In the genomic region with DNA sequence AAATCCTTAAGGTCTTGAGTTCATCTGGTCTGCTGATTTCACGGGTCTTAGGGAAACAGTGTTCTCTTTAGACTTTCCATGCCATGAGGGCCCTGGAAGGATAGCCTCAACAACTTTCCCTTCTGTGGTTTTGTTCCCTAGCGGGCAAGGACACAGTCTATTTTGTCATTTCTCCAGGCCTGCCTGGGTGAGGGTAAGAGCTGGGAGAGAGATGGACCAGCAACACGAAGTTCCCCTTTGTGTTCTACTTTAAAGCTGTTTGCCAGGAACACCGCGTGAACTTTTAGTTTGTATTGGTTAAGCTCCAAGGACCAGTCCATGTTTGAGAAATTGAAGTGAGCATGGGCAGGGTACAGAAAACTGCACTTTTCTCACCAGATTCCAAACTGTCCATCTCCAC, we compare ENCODE assay signal across 2 cellular contexts.
TF ChIP-seq lines count a peak whose summit lies in the region.

No MANE protein-coding gene starts in this region.

TF ChIP-seq in IMR-90, 13 proteins besides CTCF, POLR2A, EP300 and RAD21:
- TF ChIP-seq, protein P1, sequence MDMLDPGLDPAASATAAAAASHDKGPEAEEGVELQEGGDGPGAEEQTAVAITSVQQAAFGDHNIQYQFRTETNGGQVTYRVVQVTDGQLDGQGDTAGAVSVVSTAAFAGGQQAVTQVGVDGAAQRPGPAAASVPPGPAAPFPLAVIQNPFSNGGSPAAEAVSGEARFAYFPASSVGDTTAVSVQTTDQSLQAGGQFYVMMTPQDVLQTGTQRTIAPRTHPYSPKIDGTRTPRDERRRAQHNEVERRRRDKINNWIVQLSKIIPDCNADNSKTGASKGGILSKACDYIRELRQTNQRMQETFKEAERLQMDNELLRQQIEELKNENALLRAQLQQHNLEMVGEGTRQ (IDR thresholded peaks at IDR 0.05; ENCODE audit: low read depth, low read length) = no peak
- TF ChIP-seq NFE2L2 (IDR thresholded peaks at IDR 0.05; ENCODE audit: low read depth, low read length) (no peak), RCOR1 (IDR thresholded peaks at IDR 0.05; ENCODE audit: insufficient replicate concordance, low read length) (no peak), BHLHE40 (IDR thresholded peaks at IDR 0.05; ENCODE audit: low read depth, low read length) (no peak), MXI1 (IDR thresholded peaks at IDR 0.05; ENCODE audit: borderline replicate concordance, low read depth, low read length) (no peak), CHD1 (IDR thresholded peaks at IDR 0.05; ENCODE audit: low read depth, low read length) (no peak)
- TF ChIP-seq, protein P2, sequence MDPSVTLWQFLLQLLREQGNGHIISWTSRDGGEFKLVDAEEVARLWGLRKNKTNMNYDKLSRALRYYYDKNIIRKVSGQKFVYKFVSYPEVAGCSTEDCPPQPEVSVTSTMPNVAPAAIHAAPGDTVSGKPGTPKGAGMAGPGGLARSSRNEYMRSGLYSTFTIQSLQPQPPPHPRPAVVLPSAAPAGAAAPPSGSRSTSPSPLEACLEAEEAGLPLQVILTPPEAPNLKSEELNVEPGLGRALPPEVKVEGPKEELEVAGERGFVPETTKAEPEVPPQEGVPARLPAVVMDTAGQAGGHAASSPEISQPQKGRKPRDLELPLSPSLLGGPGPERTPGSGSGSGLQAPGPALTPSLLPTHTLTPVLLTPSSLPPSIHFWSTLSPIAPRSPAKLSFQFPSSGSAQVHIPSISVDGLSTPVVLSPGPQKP (IDR thresholded peaks at IDR 0.05; ENCODE audit: borderline replicate concordance, low read depth, low read length) = no peak

TF ChIP-seq in WTC11, 78 proteins besides CTCF, POLR2A, EP300 and RAD21:
- TF ChIP-seq ATF1 (CRISPR knock-in tag; IDR thresholded peaks at IDR 0.05) (no peak), OVOL2 (CRISPR knock-in tag; IDR thresholded peaks at IDR 0.05; ENCODE audit: borderline replicate concordance) (no peak), ESRRA (CRISPR knock-in tag; IDR thresholded peaks at IDR 0.05; ENCODE audit: borderline replicate concordance) (no peak), MYBL2 (CRISPR knock-in tag; IDR thresholded peaks at IDR 0.05) (no peak), ZNF219 (CRISPR knock-in tag; IDR thresholded peaks at IDR 0.05; ENCODE audit: borderline replicate concordance) (no peak), GRHL2 (CRISPR knock-in tag; IDR thresholded peaks at IDR 0.05; ENCODE audit: insufficient replicate concordance, severe bottlenecking) (no peak), ELF4 (CRISPR knock-in tag; IDR thresholded peaks at IDR 0.05; ENCODE audit: low read depth) (no peak), GABPB1 (CRISPR knock-in tag; IDR thresholded peaks at IDR 0.05) (no peak), GTF2I (CRISPR knock-in tag; conservative IDR thresholded peaks at IDR 0.05) (no peak), CREB1 (CRISPR knock-in tag; IDR thresholded peaks at IDR 0.05) (no peak)
- TF ChIP-seq, protein P3, sequence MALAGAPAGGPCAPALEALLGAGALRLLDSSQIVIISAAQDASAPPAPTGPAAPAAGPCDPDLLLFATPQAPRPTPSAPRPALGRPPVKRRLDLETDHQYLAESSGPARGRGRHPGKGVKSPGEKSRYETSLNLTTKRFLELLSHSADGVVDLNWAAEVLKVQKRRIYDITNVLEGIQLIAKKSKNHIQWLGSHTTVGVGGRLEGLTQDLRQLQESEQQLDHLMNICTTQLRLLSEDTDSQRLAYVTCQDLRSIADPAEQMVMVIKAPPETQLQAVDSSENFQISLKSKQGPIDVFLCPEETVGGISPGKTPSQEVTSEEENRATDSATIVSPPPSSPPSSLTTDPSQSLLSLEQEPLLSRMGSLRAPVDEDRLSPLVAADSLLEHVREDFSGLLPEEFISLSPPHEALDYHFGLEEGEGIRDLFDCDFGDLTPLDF (CRISPR knock-in tag; IDR thresholded peaks at IDR 0.05) = no peak
- TF ChIP-seq, protein P4, sequence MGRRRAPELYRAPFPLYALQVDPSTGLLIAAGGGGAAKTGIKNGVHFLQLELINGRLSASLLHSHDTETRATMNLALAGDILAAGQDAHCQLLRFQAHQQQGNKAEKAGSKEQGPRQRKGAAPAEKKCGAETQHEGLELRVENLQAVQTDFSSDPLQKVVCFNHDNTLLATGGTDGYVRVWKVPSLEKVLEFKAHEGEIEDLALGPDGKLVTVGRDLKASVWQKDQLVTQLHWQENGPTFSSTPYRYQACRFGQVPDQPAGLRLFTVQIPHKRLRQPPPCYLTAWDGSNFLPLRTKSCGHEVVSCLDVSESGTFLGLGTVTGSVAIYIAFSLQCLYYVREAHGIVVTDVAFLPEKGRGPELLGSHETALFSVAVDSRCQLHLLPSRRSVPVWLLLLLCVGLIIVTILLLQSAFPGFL (CRISPR knock-in tag; IDR thresholded peaks at IDR 0.05; ENCODE audit: borderline replicate concordance) = no peak
- TF ChIP-seq, protein P5, sequence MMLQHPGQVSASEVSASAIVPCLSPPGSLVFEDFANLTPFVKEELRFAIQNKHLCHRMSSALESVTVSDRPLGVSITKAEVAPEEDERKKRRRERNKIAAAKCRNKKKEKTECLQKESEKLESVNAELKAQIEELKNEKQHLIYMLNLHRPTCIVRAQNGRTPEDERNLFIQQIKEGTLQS (CRISPR knock-in tag; conservative IDR thresholded peaks at IDR 0.05) = no peak
- TF ChIP-seq, protein P6, sequence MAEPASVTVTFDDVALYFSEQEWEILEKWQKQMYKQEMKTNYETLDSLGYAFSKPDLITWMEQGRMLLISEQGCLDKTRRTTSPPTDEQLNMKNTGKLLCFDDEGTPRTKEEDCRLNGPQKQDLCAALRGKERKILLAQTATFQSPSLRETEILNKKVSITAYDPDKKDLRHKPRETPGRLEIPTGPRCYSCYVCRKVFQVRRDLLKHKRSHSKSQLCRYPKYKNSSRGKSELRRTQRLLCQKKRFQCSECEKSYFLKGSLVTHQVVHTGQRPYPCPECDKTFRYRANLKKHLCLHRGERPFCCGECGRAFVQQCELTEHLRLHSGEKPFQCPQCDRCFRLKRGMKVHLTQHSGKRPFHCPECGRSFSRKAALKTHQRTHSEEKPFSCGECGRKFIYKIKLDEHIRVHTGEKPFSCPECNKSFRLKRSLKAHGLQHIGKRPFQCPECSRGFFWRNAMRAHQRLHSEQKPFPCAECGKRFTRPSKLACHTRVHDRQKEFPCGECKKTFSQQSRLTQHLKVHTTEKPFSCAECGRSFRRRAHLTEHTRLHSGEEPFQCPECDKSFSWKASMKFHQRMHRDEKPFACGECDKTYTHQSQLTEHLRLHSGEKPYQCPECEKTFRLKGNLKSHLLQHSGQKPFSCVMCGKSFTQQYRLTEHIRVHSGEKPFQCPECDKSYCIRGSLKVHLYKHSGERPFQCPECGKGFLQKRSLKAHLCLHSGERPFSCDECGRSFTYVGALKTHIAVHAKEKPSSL (CRISPR knock-in tag; conservative IDR thresholded peaks at IDR 0.05) = no peak
- TF ChIP-seq, protein P7, sequence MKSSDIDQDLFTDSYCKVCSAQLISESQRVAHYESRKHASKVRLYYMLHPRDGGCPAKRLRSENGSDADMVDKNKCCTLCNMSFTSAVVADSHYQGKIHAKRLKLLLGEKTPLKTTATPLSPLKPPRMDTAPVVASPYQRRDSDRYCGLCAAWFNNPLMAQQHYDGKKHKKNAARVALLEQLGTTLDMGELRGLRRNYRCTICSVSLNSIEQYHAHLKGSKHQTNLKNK (CRISPR knock-in tag; IDR thresholded peaks at IDR 0.05) = no peak
- TF ChIP-seq, protein P8, sequence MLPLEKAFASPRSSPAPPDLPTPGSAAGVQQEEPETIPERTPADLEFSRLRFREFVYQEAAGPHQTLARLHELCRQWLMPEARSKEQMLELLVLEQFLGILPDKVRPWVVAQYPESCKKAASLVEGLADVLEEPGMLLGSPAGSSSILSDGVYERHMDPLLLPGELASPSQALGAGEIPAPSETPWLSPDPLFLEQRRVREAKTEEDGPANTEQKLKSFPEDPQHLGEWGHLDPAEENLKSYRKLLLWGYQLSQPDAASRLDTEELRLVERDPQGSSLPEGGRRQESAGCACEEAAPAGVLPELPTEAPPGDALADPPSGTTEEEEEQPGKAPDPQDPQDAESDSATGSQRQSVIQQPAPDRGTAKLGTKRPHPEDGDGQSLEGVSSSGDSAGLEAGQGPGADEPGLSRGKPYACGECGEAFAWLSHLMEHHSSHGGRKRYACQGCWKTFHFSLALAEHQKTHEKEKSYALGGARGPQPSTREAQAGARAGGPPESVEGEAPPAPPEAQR (CRISPR knock-in tag; IDR thresholded peaks at IDR 0.05) = no peak
- TF ChIP-seq, protein P9, sequence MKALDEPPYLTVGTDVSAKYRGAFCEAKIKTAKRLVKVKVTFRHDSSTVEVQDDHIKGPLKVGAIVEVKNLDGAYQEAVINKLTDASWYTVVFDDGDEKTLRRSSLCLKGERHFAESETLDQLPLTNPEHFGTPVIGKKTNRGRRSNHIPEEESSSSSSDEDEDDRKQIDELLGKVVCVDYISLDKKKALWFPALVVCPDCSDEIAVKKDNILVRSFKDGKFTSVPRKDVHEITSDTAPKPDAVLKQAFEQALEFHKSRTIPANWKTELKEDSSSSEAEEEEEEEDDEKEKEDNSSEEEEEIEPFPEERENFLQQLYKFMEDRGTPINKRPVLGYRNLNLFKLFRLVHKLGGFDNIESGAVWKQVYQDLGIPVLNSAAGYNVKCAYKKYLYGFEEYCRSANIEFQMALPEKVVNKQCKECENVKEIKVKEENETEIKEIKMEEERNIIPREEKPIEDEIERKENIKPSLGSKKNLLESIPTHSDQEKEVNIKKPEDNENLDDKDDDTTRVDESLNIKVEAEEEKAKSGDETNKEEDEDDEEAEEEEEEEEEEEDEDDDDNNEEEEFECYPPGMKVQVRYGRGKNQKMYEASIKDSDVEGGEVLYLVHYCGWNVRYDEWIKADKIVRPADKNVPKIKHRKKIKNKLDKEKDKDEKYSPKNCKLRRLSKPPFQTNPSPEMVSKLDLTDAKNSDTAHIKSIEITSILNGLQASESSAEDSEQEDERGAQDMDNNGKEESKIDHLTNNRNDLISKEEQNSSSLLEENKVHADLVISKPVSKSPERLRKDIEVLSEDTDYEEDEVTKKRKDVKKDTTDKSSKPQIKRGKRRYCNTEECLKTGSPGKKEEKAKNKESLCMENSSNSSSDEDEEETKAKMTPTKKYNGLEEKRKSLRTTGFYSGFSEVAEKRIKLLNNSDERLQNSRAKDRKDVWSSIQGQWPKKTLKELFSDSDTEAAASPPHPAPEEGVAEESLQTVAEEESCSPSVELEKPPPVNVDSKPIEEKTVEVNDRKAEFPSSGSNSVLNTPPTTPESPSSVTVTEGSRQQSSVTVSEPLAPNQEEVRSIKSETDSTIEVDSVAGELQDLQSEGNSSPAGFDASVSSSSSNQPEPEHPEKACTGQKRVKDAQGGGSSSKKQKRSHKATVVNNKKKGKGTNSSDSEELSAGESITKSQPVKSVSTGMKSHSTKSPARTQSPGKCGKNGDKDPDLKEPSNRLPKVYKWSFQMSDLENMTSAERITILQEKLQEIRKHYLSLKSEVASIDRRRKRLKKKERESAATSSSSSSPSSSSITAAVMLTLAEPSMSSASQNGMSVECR (CRISPR knock-in tag; IDR thresholded peaks at IDR 0.05; ENCODE audit: borderline replicate concordance) = no peak
- TF ChIP-seq, protein P10, sequence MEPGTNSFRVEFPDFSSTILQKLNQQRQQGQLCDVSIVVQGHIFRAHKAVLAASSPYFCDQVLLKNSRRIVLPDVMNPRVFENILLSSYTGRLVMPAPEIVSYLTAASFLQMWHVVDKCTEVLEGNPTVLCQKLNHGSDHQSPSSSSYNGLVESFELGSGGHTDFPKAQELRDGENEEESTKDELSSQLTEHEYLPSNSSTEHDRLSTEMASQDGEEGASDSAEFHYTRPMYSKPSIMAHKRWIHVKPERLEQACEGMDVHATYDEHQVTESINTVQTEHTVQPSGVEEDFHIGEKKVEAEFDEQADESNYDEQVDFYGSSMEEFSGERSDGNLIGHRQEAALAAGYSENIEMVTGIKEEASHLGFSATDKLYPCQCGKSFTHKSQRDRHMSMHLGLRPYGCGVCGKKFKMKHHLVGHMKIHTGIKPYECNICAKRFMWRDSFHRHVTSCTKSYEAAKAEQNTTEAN (CRISPR knock-in tag; IDR thresholded peaks at IDR 0.05) = no peak
